8 cellular contexts compared by ENCODE assay signal in genomic region chr1:173330952-173331548, GRCh38.
A peak's percentile ranks its signal among the peaks of the same experiment; 100 is the strongest.
DNase-seq lines count a peak whose midpoint lies in the region; TF ChIP-seq lines count a peak whose summit lies in the region.
"Not testable (repeated sequence)": the region's sequence is repeated elsewhere in the genome, so short reads cannot be mapped to it uniquely, and the experiment has no call there.

No MANE protein-coding gene starts in this region.

- peak overlapping the region; percentile 8 for H3K27ac Mint-ChIP-seq in activated CD4-positive, alpha-beta memory T cell treated with anti-CD3 and anti-CD28 coated beads, Interleukin-2, amount 10 ng/mL, durations not matched to agents 7 days and 5 days

- CTCF ChIA-PET in RWPE1 (lab: Yijun Ruan, JAX), result interaction anchor here (0.9 kb wide), 1 partner anchor 57 kb away, joined by 3 read pairs; no protein-coding TSS in a partner anchor
- CTCF ChIA-PET in activated CD4-positive, alpha-beta memory T cell treated with anti-CD3 and anti-CD28 coated beads, Interleukin-2, amount 10 ng/mL, durations not matched to agents 7 days and 5 days (lab: Charles Lee), result not testable (repeated sequence)

- not testable (repeated sequence) for H4K20me1 ChIP-seq in osteoblast (ENCODE audit: insufficient read depth, low read length)

- not testable (repeated sequence) for H3K79me2 ChIP-seq in osteoblast (ENCODE audit: insufficient read depth, low read length)

- H3K4me3 ChIP-seq in GM06990 (replicated peaks; ENCODE audit: low read depth, low read length), result 0 out of 2 replicates have a peak overlapping the region, but pooled peaks have one; percentile 3
- H3K4me3 ChIP-seq in astrocyte of the spinal cord (ENCODE audit: low read depth, low read length); fibroblast of the aortic adventitia (ENCODE audit: low read depth, low read length); osteoblast (ENCODE audit: insufficient read depth, low read length): not testable (repeated sequence)

- H3K4me2 ChIP-seq in osteoblast (ENCODE audit: insufficient read depth, low read length), result peak overlapping the region; percentile 37

- H3K27ac ChIP-seq in RWPE1 (peak overlapping the region; percentile 79), osteoblast (ENCODE audit: low read depth, low read length) (peak overlapping the region; percentile 77)

- H3K4me1 ChIP-seq in osteoblast (ENCODE audit: insufficient read depth, low read length), result peaks cover 34% of the 10 kb centered on the region

- POLR2A ChIA-PET in RWPE1 (lab: Yijun Ruan, JAX; ENCODE audit: low non-redundant PET); activated CD4-positive, alpha-beta memory T cell treated with anti-CD3 and anti-CD28 coated beads, Interleukin-2, amount 10 ng/mL, durations not matched to agents 7 days and 5 days (lab: Charles Lee): not testable (repeated sequence)

- peaks cover 25% of the 10 kb centered on the region for H3K4me1 Mint-ChIP-seq in activated CD4-positive, alpha-beta memory T cell treated with anti-CD3 and anti-CD28 coated beads, Interleukin-2, amount 10 ng/mL, durations not matched to agents 7 days and 5 days

- H2AFZ ChIP-seq in osteoblast (ENCODE audit: low read length), result not testable (repeated sequence)

- H3K9me3 Mint-ChIP-seq in activated CD4-positive, alpha-beta memory T cell treated with anti-CD3 and anti-CD28 coated beads, Interleukin-2, amount 10 ng/mL, durations not matched to agents 7 days and 5 days, result not testable (repeated sequence)

- not testable (repeated sequence) for TF ChIP-seq CTCF in GM06990 (IDR thresholded peaks at IDR 0.05; ENCODE audit: insufficient read depth, low read length, poor library complexity, severe bottlenecking); RWPE1 (conservative IDR thresholded peaks at IDR 0.05; ENCODE audit: low read depth); astrocyte of the spinal cord (IDR thresholded peaks at IDR 0.05; ENCODE audit: low read depth, low read length); fibroblast of the aortic adventitia (IDR thresholded peaks at IDR 0.05; ENCODE audit: insufficient read depth, low read length); osteoblast (IDR thresholded peaks at IDR 0.05; ENCODE audit: extremely low read depth, low read depth, low read length)

- not testable (repeated sequence) for H3K27me3 ChIP-seq in GM06990 (replicated peaks; ENCODE audit: control insufficient read depth, insufficient read depth, low read length); osteoblast (ENCODE audit: insufficient read depth, low read length)

- not testable (repeated sequence) for H3K36me3 ChIP-seq in GM06990 (ENCODE audit: control insufficient read depth, insufficient read depth, low read length); osteoblast (ENCODE audit: insufficient read depth, low read length)

- H3K36me3 Mint-ChIP-seq in activated CD4-positive, alpha-beta memory T cell treated with anti-CD3 and anti-CD28 coated beads, Interleukin-2, amount 10 ng/mL, durations not matched to agents 7 days and 5 days (ENCODE audit: low read depth), result not testable (repeated sequence)

- in situ Hi-C loops in KBM-7 (cut with MboI; ENCODE audit: low pct_unique_long_range_greater_than_20kb, low sequenced_read_pairs); astrocyte of the spinal cord (cut with HindIII; ENCODE audit: low sequenced_read_pairs): not testable (repeated sequence)

- H3K4me3 Mint-ChIP-seq in activated CD4-positive, alpha-beta memory T cell treated with anti-CD3 and anti-CD28 coated beads, Interleukin-2, amount 10 ng/mL, durations not matched to agents 7 days and 5 days, result not testable (repeated sequence)

- H3K27me3 Mint-ChIP-seq in activated CD4-positive, alpha-beta memory T cell treated with anti-CD3 and anti-CD28 coated beads, Interleukin-2, amount 10 ng/mL, durations not matched to agents 7 days and 5 days, result not testable (repeated sequence)

- not testable (repeated sequence) for H3K9me3 ChIP-seq in osteoblast (ENCODE audit: low read depth, low read length)

- DNase-seq in A172 (ENCODE audit: low spot score) (peak; percentile 59), GM06990 (ENCODE audit: extremely low read depth, insufficient read length) (peak; percentile 50), KBM-7 (peak; percentile 49), astrocyte of the spinal cord (ENCODE audit: low read depth, low spot score) (peak; percentile 63), fibroblast of the aortic adventitia (ENCODE audit: low read depth) (peak; percentile 40)
- DNase-seq in RWPE1 (ENCODE audit: low spot score); activated CD4-positive, alpha-beta memory T cell treated with anti-CD3 and anti-CD28 coated beads, Interleukin-2, amount 10 ng/mL, durations not matched to agents 7 days and 5 days; osteoblast (ENCODE audit: insufficient read length, low spot score, missing footprints): not testable (repeated sequence)
